29 cellular contexts compared by ENCODE assay signal in the genomic region with DNA sequence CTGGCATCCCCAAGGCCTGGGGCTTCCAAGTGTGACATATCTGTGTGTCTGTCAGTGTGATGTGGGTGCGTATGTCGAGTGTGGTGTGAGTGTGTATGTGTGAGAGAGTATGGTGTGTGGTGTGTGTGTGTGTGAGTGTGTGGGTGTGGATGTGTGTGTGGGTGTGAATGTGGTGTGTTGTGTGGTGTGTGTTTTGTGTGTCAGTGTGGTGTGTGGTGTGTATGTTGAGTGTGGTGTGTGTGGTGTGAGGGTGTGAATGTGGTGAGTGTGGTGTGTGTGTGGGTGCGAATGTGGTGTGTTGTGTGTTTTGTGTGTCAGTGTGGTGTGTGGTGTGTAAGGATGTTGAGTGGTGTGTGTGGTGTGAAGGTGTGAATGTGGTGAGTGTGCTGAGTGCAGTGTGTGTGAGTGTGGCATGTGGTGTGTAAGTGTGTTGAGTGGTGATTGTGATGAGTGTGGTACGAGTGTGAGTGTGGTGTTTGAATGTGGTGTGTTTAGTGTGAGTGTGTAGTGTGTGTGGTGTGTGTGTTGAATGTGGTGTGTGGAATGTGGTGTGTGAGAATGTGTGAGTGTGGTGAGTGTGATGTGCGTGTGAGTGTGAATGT.
DNase-seq lines count a peak whose midpoint lies in the region; FAIRE-seq and TF ChIP-seq lines count a peak whose summit lies in the region.
"Had no signal": no experiment of that assay in that cellular context is flagged by ENCODE, and none has a peak within 500 bp of the region (broad histone marks: within the 10 kb centered on the region; RNA-seq: fewer than 3 reads in every experiment).

No MANE protein-coding gene starts in this region.

- TF ChIP-seq CTCF in HEK293 (tag by site-specific recombination; IDR thresholded peaks at IDR 0.05) (no peak), bronchial epithelial cell (IDR thresholded peaks at IDR 0.05; ENCODE audit: insufficient read depth, low read length, severe bottlenecking) (no peak), thyroid gland (IDR thresholded peaks at IDR 0.05) (no peak)

- no peaks in the 10 kb centered on the region for H3K9me3 ChIP-seq in HEK293 (ENCODE audit: control insufficient read depth, insufficient read depth, low read depth, low read length)
- H3K9me3 ChIP-seq in thyroid gland: no peaks in the 10 kb centered on the region
- H3K9me3 ChIP-seq: A549, SJSA1 had no signal

- intact Hi-C loops in thyroid gland (cut with DNase I): no loop called here

- H3K4me1 ChIP-seq in HEK293 (ENCODE audit: control insufficient read depth, insufficient read depth, low read length) (no peaks in the 10 kb centered on the region), thyroid gland (peaks cover 59 to 63% of the 10 kb centered on the region in 2 donors)
- H3K4me1 ChIP-seq: A549, Caco-2, SJSA1 had no signal

- no peak overlapping the region for H3K4me3 ChIP-seq in HEK293 (ENCODE audit: low read depth, low read length)
- no peak overlapping the region for H3K4me3 ChIP-seq in bronchial epithelial cell (ENCODE audit: low read depth, low read length)
- no peak overlapping the region for H3K4me3 ChIP-seq in thyroid gland (replicated peaks in 1 of 3)
- H3K4me3 ChIP-seq: A549, PC-9, SJSA1 had no signal

- TF ChIP-seq POLR2A in GM12891 (IDR thresholded peaks at IDR 0.05; ENCODE audit: low read depth, low read length) (no peak), thyroid gland (IDR thresholded peaks at IDR 0.05) (no peak)

- 83 to 84% methylated on average over 5 of the region's 5 CpGs for WGBS in thyroid gland, 2 donors

- H3K27me3 ChIP-seq in bronchial epithelial cell (ENCODE audit: control insufficient read depth, insufficient read depth, low read length) (no peaks in the 10 kb centered on the region), thyroid gland (no peaks in the 10 kb centered on the region)
- H3K27me3 ChIP-seq: SJSA1 had no signal

- POLR2A ChIA-PET in HEK293 (lab: Yijun Ruan, JAX): no interaction called here

- FAIRE-seq in GM12891 (lab: Jason Lieb, UNC) (peak; percentile 95), bronchial epithelial cell (lab: Jason Lieb, UNC) (peak; percentile 100)
- FAIRE-seq: A549 had no signal

- DNase-seq in GM12891 (ENCODE audit: insufficient read length, low spot score): no peak
- DNase-seq in bronchial epithelial cell (ENCODE audit: low read depth): no peak
- no peak for DNase-seq in thyroid gland
- DNase-seq in cortex of kidney (lab: John Stamatoyannopoulos, UW): no peak
- DNase-seq in COLO668 (lab: John Stamatoyannopoulos, UW; ENCODE audit: unreplicated experiment): no peak
- DNase-seq in DMS114 treated with DMSO at 0.1 percent for 48 hours (lab: John Stamatoyannopoulos, UW; ENCODE audit: unreplicated experiment): no peak
- DNase-seq: AML-193; C1 segment of cervical spinal cord; Caco-2; CD4-positive, alpha-beta memory T cell; DMS 273 treated with DMSO at 0.1 percent for 48 hours; DND-41; GOT3; KBM-7; NCI-H1105 treated with DMSO at 0.1 percent for 48 hours; NCI-H146; NCI-H1930; NCI-H2107; NCI-H446; NCI-H524 treated with DMSO at 0.1 percent for 48 hours; NCI-H774; NK-92 treated with Interleukin-12 subunit alpha and Interleukin-12 subunit beta, amount 100 ng/mL, for 24 hours; PC-9; Right ventricle myocardium superior; T-cell had no signal

- CTCF ChIA-PET in HEK293 (lab: Yijun Ruan, JAX): no interaction called here

- H3K27ac ChIP-seq in HEK293 (ENCODE audit: extremely low read depth, low read depth, low read length): no peak overlapping the region
- H3K27ac ChIP-seq in thyroid gland: peak overlapping the region; percentile 16 to 74 (median 60)
- H3K27ac ChIP-seq: A549, HL-60, PC-9, SJSA1 had no signal

- H3K36me3 ChIP-seq in HEK293 (ENCODE audit: control insufficient read depth in 2 of 2, insufficient read depth in 1 of 2, low read length in 2 of 2): no peaks in the 10 kb centered on the region
- H3K36me3 ChIP-seq in bronchial epithelial cell (ENCODE audit: control insufficient read depth, insufficient read depth, low read length): no peaks in the 10 kb centered on the region
- H3K36me3 ChIP-seq in thyroid gland: no peaks in the 10 kb centered on the region
- H3K36me3 ChIP-seq: SJSA1 had no signal

TF ChIP-seq in GM12891, 5 proteins besides CTCF, POLR2A, EP300 and RAD21:
- no peak for TF ChIP-seq POU2F2 (IDR thresholded peaks at IDR 0.05; ENCODE audit: low read depth, low read length)
- no peak for TF ChIP-seq PAX5 (IDR thresholded peaks at IDR 0.05; ENCODE audit: insufficient read depth, low read length, severe bottlenecking)
- no peak for TF ChIP-seq POLR2AphosphoS5 (IDR thresholded peaks at IDR 0.05; ENCODE audit: low read depth, low read length)
TF ChIP-seq in GM12891: peak in this region for 0.

TF ChIP-seq in HEK293, 187 proteins besides CTCF, POLR2A, EP300 and RAD21 (continues in another document):
- no peak for TF ChIP-seq ZNF514 (tag by site-specific recombination; IDR thresholded peaks at IDR 0.05)
- TF ChIP-seq ZNF121 (tag by site-specific recombination; IDR thresholded peaks at IDR 0.05): no peak
- TF ChIP-seq, protein P1, sequence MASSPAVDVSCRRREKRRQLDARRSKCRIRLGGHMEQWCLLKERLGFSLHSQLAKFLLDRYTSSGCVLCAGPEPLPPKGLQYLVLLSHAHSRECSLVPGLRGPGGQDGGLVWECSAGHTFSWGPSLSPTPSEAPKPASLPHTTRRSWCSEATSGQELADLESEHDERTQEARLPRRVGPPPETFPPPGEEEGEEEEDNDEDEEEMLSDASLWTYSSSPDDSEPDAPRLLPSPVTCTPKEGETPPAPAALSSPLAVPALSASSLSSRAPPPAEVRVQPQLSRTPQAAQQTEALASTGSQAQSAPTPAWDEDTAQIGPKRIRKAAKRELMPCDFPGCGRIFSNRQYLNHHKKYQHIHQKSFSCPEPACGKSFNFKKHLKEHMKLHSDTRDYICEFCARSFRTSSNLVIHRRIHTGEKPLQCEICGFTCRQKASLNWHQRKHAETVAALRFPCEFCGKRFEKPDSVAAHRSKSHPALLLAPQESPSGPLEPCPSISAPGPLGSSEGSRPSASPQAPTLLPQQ (tag by site-specific recombination; IDR thresholded peaks at IDR 0.05): no peak
- TF ChIP-seq, protein P2, sequence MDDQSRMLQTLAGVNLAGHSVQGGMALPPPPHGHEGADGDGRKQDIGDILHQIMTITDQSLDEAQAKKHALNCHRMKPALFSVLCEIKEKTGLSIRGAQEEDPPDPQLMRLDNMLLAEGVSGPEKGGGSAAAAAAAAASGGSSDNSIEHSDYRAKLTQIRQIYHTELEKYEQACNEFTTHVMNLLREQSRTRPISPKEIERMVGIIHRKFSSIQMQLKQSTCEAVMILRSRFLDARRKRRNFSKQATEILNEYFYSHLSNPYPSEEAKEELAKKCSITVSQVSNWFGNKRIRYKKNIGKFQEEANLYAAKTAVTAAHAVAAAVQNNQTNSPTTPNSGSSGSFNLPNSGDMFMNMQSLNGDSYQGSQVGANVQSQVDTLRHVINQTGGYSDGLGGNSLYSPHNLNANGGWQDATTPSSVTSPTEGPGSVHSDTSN (CRISPR knock-in tag; IDR thresholded peaks at IDR 0.05): no peak
- TF ChIP-seq ZNF792 (tag by site-specific recombination; IDR thresholded peaks at IDR 0.05): no peak
- no peak for TF ChIP-seq ZNF221 (tag by site-specific recombination; IDR thresholded peaks at IDR 0.05; ENCODE audit: borderline replicate concordance)
- TF ChIP-seq REPIN1 (tag by site-specific recombination; IDR thresholded peaks at IDR 0.05; ENCODE audit: low read depth): no peak
- no peak for TF ChIP-seq MZF1 (tag by site-specific recombination; IDR thresholded peaks at IDR 0.05; ENCODE audit: borderline replicate concordance)
- TF ChIP-seq ZNF302 (tag by site-specific recombination; IDR thresholded peaks at IDR 0.05; ENCODE audit: low read depth): no peak
- no peak for TF ChIP-seq ZNF585B (tag by site-specific recombination; IDR thresholded peaks at IDR 0.05)
- no peak for TF ChIP-seq ZNF169 (tag by site-specific recombination; IDR thresholded peaks at IDR 0.05)
- TF ChIP-seq, protein P3, sequence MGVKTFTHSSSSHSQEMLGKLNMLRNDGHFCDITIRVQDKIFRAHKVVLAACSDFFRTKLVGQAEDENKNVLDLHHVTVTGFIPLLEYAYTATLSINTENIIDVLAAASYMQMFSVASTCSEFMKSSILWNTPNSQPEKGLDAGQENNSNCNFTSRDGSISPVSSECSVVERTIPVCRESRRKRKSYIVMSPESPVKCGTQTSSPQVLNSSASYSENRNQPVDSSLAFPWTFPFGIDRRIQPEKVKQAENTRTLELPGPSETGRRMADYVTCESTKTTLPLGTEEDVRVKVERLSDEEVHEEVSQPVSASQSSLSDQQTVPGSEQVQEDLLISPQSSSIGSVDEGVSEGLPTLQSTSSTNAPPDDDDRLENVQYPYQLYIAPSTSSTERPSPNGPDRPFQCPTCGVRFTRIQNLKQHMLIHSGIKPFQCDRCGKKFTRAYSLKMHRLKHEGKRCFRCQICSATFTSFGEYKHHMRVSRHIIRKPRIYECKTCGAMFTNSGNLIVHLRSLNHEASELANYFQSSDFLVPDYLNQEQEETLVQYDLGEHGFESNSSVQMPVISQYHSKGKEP (tag by site-specific recombination; IDR thresholded peaks at IDR 0.05): no peak
- TF ChIP-seq, protein P4, sequence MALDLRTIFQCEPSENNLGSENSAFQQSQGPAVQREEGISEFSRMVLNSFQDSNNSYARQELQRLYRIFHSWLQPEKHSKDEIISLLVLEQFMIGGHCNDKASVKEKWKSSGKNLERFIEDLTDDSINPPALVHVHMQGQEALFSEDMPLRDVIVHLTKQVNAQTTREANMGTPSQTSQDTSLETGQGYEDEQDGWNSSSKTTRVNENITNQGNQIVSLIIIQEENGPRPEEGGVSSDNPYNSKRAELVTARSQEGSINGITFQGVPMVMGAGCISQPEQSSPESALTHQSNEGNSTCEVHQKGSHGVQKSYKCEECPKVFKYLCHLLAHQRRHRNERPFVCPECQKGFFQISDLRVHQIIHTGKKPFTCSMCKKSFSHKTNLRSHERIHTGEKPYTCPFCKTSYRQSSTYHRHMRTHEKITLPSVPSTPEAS (tag by site-specific recombination; IDR thresholded peaks at IDR 0.05): no peak
- no peak; the same call in 1 of the 2 replicates for TF ChIP-seq ZNF114 (tag by site-specific recombination; IDR thresholded peaks at IDR 0.05)
- TF ChIP-seq ZNF571 (tag by site-specific recombination; IDR thresholded peaks at IDR 0.05): no peak
- no peak for TF ChIP-seq ZNF10 (tag by site-specific recombination; IDR thresholded peaks at IDR 0.05)
- TF ChIP-seq GLI2 (tag by site-specific recombination; IDR thresholded peaks at IDR 0.05; ENCODE audit: borderline replicate concordance, low read depth): no peak
- TF ChIP-seq ZNF239 (tag by site-specific recombination; IDR thresholded peaks at IDR 0.05): 0 out of 2 replicates have a peak, but pooled peaks have one; percentile 37
- no peak for TF ChIP-seq ZNF837 (tag by site-specific recombination; IDR thresholded peaks at IDR 0.05)
- no peak for TF ChIP-seq ZNF558 (tag by site-specific recombination; IDR thresholded peaks at IDR 0.05)
- TF ChIP-seq ZFP41 (tag by site-specific recombination; IDR thresholded peaks at IDR 0.05; ENCODE audit: borderline replicate concordance): no peak
- TF ChIP-seq ZNF157 (tag by site-specific recombination; IDR thresholded peaks at IDR 0.05): no peak
